Comparison of ENCODE assay signal across 12 cellular contexts in genomic region chr21:45248893-45249381, GRCh38. TPM values are rescaled to one million over a fixed set of nuclear protein-coding genes. Genes with fewer than 3 reads are reported as not detected.
DNase-seq lines count a peak whose midpoint lies in the region; FAIRE-seq and TF ChIP-seq lines count a peak whose summit lies in the region.
"Had no signal": no experiment of that assay in that cellular context is flagged by ENCODE, and none has a peak within 500 bp of the region (broad histone marks: within the 10 kb centered on the region; RNA-seq: fewer than 3 reads in every experiment).

No MANE protein-coding gene starts in this region.

- peaks cover 24% of the 10 kb centered on the region for H3K4me1 Mint-ChIP-seq in brain
- H3K4me1 Mint-ChIP-seq: activated CD4-positive, alpha-beta memory T cell treated with anti-CD3 and anti-CD28 coated beads, Interleukin-2, amount 10 ng/mL, durations not matched to agents 7 days and 5 days; B cell had no signal

- H3K4me3 ChIP-seq in tibial nerve: peak overlapping the region in 2 of 4 donors; percentile 26 to 31

- FAIRE-seq in urothelium cell line (lab: Jason Lieb, UNC): no peak

- WGBS in tibial nerve, 2 donors: 38 to 42% methylated on average over 13 to 14 of the region's 14 CpGs

- H3K4me1 ChIP-seq in tibial nerve: peaks cover 0 to 10% (median 3%) of the 10 kb centered on the region in 4 donors

- peak overlapping the region; percentile 15 to 87 (median 21) for H3K27ac Mint-ChIP-seq in brain
- H3K27ac Mint-ChIP-seq: activated CD4-positive, alpha-beta memory T cell treated with anti-CD3 and anti-CD28 coated beads, Interleukin-2, amount 10 ng/mL, durations not matched to agents 7 days and 5 days; B cell had no signal

- DNase-seq in NCI-H345 (lab: John Stamatoyannopoulos, UW) (peak; percentile 66), NCI-H345 treated with DMSO at 0.1 percent for 48 hours (lab: John Stamatoyannopoulos, UW; ENCODE audit: unreplicated experiment) (no peak), left kidney (ENCODE audit: low read depth, low spot score) (peak; percentile 64), urothelium cell line (ENCODE audit: low spot score) (peak; percentile 30), tibial nerve (ENCODE audit: low spot score in 2 of 2) (no peak), RWPE1 (ENCODE audit: low spot score) (no peak)
- no peak for DNase-seq in activated CD4-positive, alpha-beta T cell treated with anti-CD3 and anti-CD28 coated beads, Interleukin-2, amount 50 U/mL, for 1 hour
- DNase-seq: activated CD4-positive, alpha-beta memory T cell treated with anti-CD3 and anti-CD28 coated beads, Interleukin-2, amount 10 ng/mL, durations not matched to agents 7 days and 5 days; KG1; stimulated activated CD4-positive, alpha-beta T cell treated with anti-CD3 and anti-CD28 coated beads, Interleukin-4, amount 100 ng/mL, for 4 hours had no signal

- peak overlapping the region; percentile 28 to 73 (median 52) for H3K4me3 Mint-ChIP-seq in brain
- H3K4me3 Mint-ChIP-seq: activated CD4-positive, alpha-beta memory T cell treated with anti-CD3 and anti-CD28 coated beads, Interleukin-2, amount 10 ng/mL, durations not matched to agents 7 days and 5 days; B cell had no signal

- peaks cover 0 to 12% (median under 1%) of the 10 kb centered on the region in 4 donors for H3K9me3 ChIP-seq in tibial nerve

- TF ChIP-seq POLR2A in tibial nerve (IDR thresholded peaks at IDR 0.05): no peak

- peaks cover 0 to 20% of the 10 kb centered on the region in 2 donors for H3K27me3 ChIP-seq in tibial nerve

- TF ChIP-seq EP300 in tibial nerve (IDR thresholded peaks at IDR 0.05): no peak

- peaks cover 7 to 17% (median 13%) of the 10 kb centered on the region in 5 experiments for H3K9me3 Mint-ChIP-seq in brain

- POLR2A ChIA-PET in RWPE1 (lab: Yijun Ruan, JAX; ENCODE audit: low non-redundant PET): no interaction called here

- H3K27ac ChIP-seq in tibial nerve (peak overlapping the region in 2 of 4 donors; percentile 12 to 16), RWPE1 (no peak overlapping the region)

- CTCF ChIA-PET in RWPE1 (lab: Yijun Ruan, JAX): no interaction called here

- no peaks in the 10 kb centered on the region for H3K36me3 ChIP-seq in tibial nerve

- TF ChIP-seq CTCF in brain (conservative IDR thresholded peaks at IDR 0.05) (no peak), tibial nerve (IDR thresholded peaks at IDR 0.05) (no peak), RWPE1 (conservative IDR thresholded peaks at IDR 0.05; ENCODE audit: low read depth) (no peak)

- no peaks in the 10 kb centered on the region for H3K36me3 Mint-ChIP-seq in brain

- H3K27me3 Mint-ChIP-seq in brain: peaks cover 3% of the 10 kb centered on the region

RNA-seq across cellular contexts. Expression of gene POFUT2, which starts 38.8 kb away (rescaled TPM):
- 11.5 TPM for polyA plus RNA-seq in brain (ENCODE audit: insufficient read depth, low read depth, low replicate concordance)
- total RNA-seq in tibial nerve: 10 to 100 TPM; 19.5 to 66.3 (median 35.1) TPM

Comparison
In these comparisons a context has a peak if more than half of its experiments do, and no peak if none do; other contexts are left out.
1. DNase-seq: peak in NCI-H345 (single experiment), left kidney (single experiment) and urothelium cell line (single experiment); none in NCI-H345 treated with DMSO at 0.1 percent for 48 hours (single experiment), tibial nerve (0 of 2), RWPE1 (single experiment) and activated CD4-positive, alpha-beta T cell treated with anti-CD3 and anti-CD28 coated beads, Interleukin-2, amount 50 U/mL, for 1 hour (single experiment).